Comparison of ENCODE assay signal across 24 cellular contexts in the genomic region with DNA sequence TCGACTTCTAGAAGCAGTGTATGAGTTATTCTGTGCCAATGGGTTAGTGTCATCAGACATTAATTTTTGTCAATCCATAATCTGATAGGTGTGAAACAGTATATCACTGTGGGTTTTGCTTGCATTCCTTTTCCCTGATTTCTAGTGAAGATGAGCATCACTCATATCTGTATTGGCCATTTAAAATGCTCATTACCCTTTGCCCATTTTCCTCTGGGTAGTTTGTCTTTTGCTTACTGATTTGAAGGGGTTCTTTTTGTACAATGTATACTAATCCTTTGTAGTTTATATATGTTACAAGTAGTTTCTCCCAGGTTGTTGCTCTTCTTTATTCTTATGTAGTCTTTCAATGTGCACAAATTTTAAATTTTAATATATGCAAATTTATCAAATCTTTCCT.
"Had no signal": no experiment of that assay in that cellular context is flagged by ENCODE, and none has a peak within 500 bp of the region (broad histone marks: within the 10 kb centered on the region; RNA-seq: fewer than 3 reads in every experiment).

No MANE protein-coding gene starts in this region.

- H3K9me3 ChIP-seq: ovary, psoas muscle, right lobe of liver, thoracic aorta, thyroid gland, upper lobe of left lung, vagina had no signal

- H3K36me3 ChIP-seq: ovary, right lobe of liver, sigmoid colon, stomach, thoracic aorta, thyroid gland, tibial nerve, upper lobe of left lung, vagina had no signal

- H3K27ac ChIP-seq: neural progenitor cell, ovary, parathyroid adenoma, psoas muscle, right lobe of liver, sigmoid colon, stomach, thoracic aorta, thyroid gland, tibial nerve, upper lobe of left lung, vagina had no signal

- H3K4me3 ChIP-seq: neural progenitor cell, ovary, psoas muscle, right lobe of liver, sigmoid colon, stomach, thoracic aorta, thyroid gland, tibial nerve, upper lobe of left lung, vagina had no signal

- DNase-seq: natural killer cell; occipital lobe; ovary; posterior cingulate gyrus; psoas muscle; right cardiac atrium; right lobe of liver; sigmoid colon; small intestine; stimulated activated CD4-positive, alpha-beta T cell treated with anti-CD3 and anti-CD28 coated beads, Interleukin-15, amount 100 ng/mL, for 24 hours; stimulated activated CD4-positive, alpha-beta T cell treated with anti-CD3 and anti-CD28 coated beads, Interleukin-2, amount 100 ng/mL, for 24 hours; stimulated activated CD4-positive, alpha-beta T cell treated with anti-CD3 and anti-CD28 coated beads, Interleukin-2, amount 100 ng/mL, for 48 hours; stimulated activated CD4-positive, alpha-beta T cell treated with anti-CD3 and anti-CD28 coated beads, Interleukin-4, amount 100 ng/mL, for 24 hours; stimulated activated naive B cell treated with anti-CD40 and anti-IgM and Interleukin-4, amounts not matched to agents 10 μg/mL and 1 μg/mL and 100 μg/mL, for 72 hours; stimulated activated naive CD4-positive, alpha-beta T cell treated with Interleukin-2 at 50 U/mL for 16 hours; stomach; thyroid gland; trophoblast cell; upper lobe of left lung had no signal

- H3K4me1 ChIP-seq: neural progenitor cell, sigmoid colon, upper lobe of left lung had no signal
